ENCODE assay signal across 1 cellular context in the genomic region with DNA sequence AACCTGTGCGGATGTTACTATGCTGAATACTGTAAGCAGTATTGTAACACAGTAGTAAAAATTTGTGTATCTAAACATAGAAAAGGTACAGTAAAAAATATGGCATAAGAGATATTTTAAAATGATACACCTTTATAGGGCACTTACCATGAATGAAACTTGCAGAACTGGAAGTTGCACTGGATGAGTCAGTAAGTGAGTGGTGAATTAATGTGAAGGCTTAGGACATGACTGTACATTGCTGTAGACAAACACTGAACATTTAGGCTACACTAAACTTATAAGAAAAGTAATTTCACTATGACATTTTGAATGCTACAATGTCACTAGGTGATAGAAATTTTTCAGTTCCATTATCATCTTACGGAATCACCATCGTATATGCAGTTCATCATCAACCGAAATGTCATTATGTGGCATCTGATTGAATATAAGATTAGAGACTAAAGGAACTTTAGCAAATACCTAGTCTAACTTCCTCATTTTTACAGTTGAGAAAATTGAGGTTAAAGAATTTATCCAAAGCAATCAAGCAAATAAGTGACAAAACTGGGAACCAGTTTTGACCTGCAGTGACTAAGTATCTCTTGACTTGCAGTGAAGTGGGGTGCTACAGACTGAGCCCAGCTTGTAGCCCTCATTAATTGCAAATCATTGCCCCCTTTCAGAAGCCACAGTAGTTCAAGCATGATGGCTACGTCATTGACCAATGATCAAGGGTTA.
TF ChIP-seq lines count a peak whose summit lies in the region.

No MANE protein-coding gene starts in this region.

TF ChIP-seq in endothelial cell of umbilical vein, 7 proteins besides CTCF, POLR2A, EP300 and RAD21 (continued from another document):
- TF ChIP-seq GATA2 (IDR thresholded peaks at IDR 0.05; ENCODE audit: insufficient read depth, insufficient read length, low read depth, low read length), result no peak
